In the genomic region with DNA sequence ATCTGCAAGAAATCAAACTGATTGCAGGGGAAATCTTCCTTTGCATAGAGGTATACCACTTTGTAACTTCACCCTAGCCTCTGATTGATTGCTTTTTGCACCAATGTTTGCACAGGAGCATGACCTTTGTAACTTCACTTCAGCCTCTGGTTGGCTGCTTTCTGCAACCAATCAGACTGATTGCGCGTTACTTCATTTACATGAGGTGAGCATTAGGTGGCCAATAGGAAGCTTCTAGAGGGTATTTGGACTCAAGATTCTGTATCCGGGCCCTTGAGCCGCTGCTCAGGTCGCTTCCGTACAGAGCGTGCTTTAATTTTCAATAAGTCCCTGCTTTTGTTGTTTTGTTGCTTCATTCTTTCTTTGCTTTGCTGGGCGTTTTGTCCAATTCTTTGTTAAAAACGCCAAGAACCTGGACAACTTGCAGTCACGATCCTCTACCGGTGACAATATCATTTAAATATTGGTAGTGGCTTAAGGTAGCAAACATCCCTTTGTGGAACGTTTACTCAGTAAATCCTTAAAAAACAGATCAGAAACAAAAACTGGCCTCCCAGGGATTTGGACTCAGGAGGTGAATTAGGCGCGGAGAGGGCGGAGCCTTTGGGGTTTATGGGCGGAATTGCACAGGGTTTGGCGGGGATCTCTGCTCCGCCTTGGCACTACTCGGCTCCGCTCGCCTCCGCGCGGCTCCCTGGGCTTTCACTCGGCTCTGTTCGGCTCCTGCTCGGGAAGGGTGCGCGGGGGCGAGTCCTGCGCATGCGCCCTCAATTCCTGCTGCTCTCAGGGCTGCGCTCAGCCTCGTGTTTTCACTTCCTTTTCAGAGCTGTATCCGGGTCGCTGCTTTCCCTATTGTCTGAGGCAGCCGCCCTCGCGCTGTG, we compare ENCODE assay signal across 8 cellular contexts. TPM values are rescaled to one million over a fixed set of nuclear protein-coding genes. Genes with fewer than 3 reads are reported as not detected.
DNase-seq lines count a peak whose midpoint lies in the region; ATAC-seq lines count a peak whose summit lies in the region.

A gene with protein sequence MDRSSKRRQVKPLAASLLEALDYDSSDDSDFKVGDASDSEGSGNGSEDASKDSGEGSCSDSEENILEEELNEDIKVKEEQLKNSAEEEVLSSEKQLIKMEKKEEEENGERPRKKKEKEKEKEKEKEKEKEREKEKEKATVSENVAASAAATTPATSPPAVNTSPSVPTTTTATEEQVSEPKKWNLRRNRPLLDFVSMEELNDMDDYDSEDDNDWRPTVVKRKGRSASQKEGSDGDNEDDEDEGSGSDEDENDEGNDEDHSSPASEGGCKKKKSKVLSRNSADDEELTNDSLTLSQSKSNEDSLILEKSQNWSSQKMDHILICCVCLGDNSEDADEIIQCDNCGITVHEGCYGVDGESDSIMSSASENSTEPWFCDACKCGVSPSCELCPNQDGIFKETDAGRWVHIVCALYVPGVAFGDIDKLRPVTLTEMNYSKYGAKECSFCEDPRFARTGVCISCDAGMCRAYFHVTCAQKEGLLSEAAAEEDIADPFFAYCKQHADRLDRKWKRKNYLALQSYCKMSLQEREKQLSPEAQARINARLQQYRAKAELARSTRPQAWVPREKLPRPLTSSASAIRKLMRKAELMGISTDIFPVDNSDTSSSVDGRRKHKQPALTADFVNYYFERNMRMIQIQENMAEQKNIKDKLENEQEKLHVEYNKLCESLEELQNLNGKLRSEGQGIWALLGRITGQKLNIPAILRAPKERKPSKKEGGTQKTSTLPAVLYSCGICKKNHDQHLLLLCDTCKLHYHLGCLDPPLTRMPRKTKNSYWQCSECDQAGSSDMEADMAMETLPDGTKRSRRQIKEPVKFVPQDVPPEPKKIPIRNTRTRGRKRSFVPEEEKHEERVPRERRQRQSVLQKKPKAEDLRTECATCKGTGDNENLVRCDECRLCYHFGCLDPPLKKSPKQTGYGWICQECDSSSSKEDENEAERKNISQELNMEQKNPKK (plus strand): TSS at position 812 of the 881 bp plus-strand sequence. CDS start 452 bp downstream, outside the sequence.

- peaks cover 25 to 27% of the 10 kb centered on the region in 2 donors for H3K36me3 Mint-ChIP-seq in activated naive CD4-positive, alpha-beta T cell treated with anti-CD3 and anti-CD28 coated beads, Interleukin-2, amount 50 U/mL, for 72 hours

- peak; percentile 100 for DNase-seq in NCI-H1092 treated with DMSO at 0.1 percent for 48 hours (lab: John Stamatoyannopoulos, UW)
- peak; percentile 97 for DNase-seq in SKM-1 (lab: John Stamatoyannopoulos, UW; ENCODE audit: unreplicated experiment)
- DNase-seq in activated naive CD4-positive, alpha-beta T cell treated with anti-CD3 and anti-CD28 coated beads, Interleukin-2, amount 50 U/mL, for 72 hours (ENCODE audit: low spot score in 2 of 2): peak; percentile 91 to 95
- peak; percentile 75 for DNase-seq in glomerular endothelial cell (ENCODE audit: extremely low read depth, low read depth, low spot score)
- peak; percentile 94 for DNase-seq in occipital lobe (lab: John Stamatoyannopoulos, UW)

- peak; percentile 98 for ATAC-seq in HG02610 (IDR thresholded peaks at IDR 0.05; ENCODE audit: unreplicated experiment)
- peak; percentile 95 to 98 for ATAC-seq in activated naive CD4-positive, alpha-beta T cell treated with anti-CD3 and anti-CD28 coated beads, Interleukin-2, amount 50 U/mL, for 72 hours

- H3K27ac Mint-ChIP-seq in activated naive CD4-positive, alpha-beta T cell treated with anti-CD3 and anti-CD28 coated beads, Interleukin-2, amount 50 U/mL, for 72 hours: peak within 1 kb of the TSS; percentile 96 to 98

- H3K4me3 ChIP-seq in GM08714 (ENCODE audit: low read length): peak within 1 kb of the TSS; percentile 82

- H3K9me3 Mint-ChIP-seq in activated naive CD4-positive, alpha-beta T cell treated with anti-CD3 and anti-CD28 coated beads, Interleukin-2, amount 50 U/mL, for 72 hours: no peaks in the 10 kb centered on the region

- peak within 1 kb of the TSS; percentile 84 for H3K27ac ChIP-seq in temporal lobe (ENCODE audit: low read depth, low read length)

RNA-seq across cellular contexts. Expression of the gene that starts here (rescaled TPM):
- total RNA-seq in activated naive CD4-positive, alpha-beta T cell treated with anti-CD3 and anti-CD28 coated beads, Interleukin-2, amount 50 U/mL, for 72 hours: 10 to 100 TPM; 32.5 to 48.2 TPM
- total RNA-seq in glomerular endothelial cell (36.2 and 48.6 TPM in 2 replicates), occipital lobe (301 TPM), temporal lobe (152 TPM)

Comparison
In these comparisons a context has a peak if more than half of its experiments do, and no peak if none do; other contexts are left out.
1. Peak in every context shown above with its lines: DNase-seq, ATAC-seq, H3K4me3 ChIP-seq and H3K27ac ChIP-seq.